Comparison of ENCODE assay signal across 19 cellular contexts in genomic region chr2:149827585-149828156, GRCh38.
A peak's percentile ranks its signal among the peaks of the same experiment; 100 is the strongest.
DNase-seq lines count a peak whose midpoint lies in the region; ATAC-seq, FAIRE-seq and TF ChIP-seq lines count a peak whose summit lies in the region.
"Had no signal": no experiment of that assay in that cellular context is flagged by ENCODE, and none has a peak within 500 bp of the region (broad histone marks: within the 10 kb centered on the region; RNA-seq: fewer than 3 reads in every experiment).

No MANE protein-coding gene starts in this region.

- H3K27ac ChIP-seq in right lobe of liver = no peak overlapping the region
- H3K27ac ChIP-seq in HepG2 (ENCODE audit: extremely low read length, insufficient read depth, low read length) = no peak overlapping the region
- no peak overlapping the region for H3K27ac ChIP-seq in endothelial cell of umbilical vein (ENCODE audit: insufficient read depth, low read depth, low read length)
- H3K27ac ChIP-seq: BLaER1 treated with 17β-estradiol and CSF1 and Interleukin-3, amounts not matched to agents 10 nM and 100 nM; SJSA1 had no signal

- H3K36me3 ChIP-seq in right lobe of liver (no peaks in the 10 kb centered on the region), HepG2 (replicated peaks in 1 of 2; ENCODE audit: control insufficient read depth in 1 of 2, insufficient read depth in 2 of 2, low read length in 2 of 2) (no peaks in the 10 kb centered on the region), endothelial cell of umbilical vein (ENCODE audit: control insufficient read depth in 2 of 2, extremely low read depth in 1 of 2, insufficient read depth in 2 of 2, low read length in 2 of 2) (no peaks in the 10 kb centered on the region)
- H3K36me3 ChIP-seq: BLaER1 treated with 17β-estradiol and CSF1 and Interleukin-3, amounts not matched to agents 10 nM and 100 nM; SJSA1 had no signal

- BruUV-seq in HepG2 (replicated peaks; lab: Mats Ljungman, UMichigan) (no TSS peak), endothelial cell of umbilical vein (replicated peaks; lab: Mats Ljungman, UMichigan) (no TSS peak)

- H3K4me2 ChIP-seq in HepG2 (ENCODE audit: low read depth, low read length) (no peak overlapping the region), endothelial cell of umbilical vein (ENCODE audit: insufficient read depth, low read length) (no peak overlapping the region)

- ATAC-seq in right lobe of liver (peak in 3 of 4 donors; percentile 14 to 36 (median 31)), HepG2 (no peak)
- ATAC-seq: CD8-positive, alpha-beta T cell; Panc1 had no signal

- no peak overlapping the region for H2AFZ ChIP-seq in HepG2 (ENCODE audit: low read length)
- H2AFZ ChIP-seq in endothelial cell of umbilical vein (ENCODE audit: low read depth, low read length) = no peak overlapping the region

- CTCF ChIA-PET in HepG2 (lab: Yijun Ruan, JAX; ENCODE audit: low intra/inter-chr PET ratio, low total read pairs) = no interaction called here
- CTCF ChIA-PET in endothelial cell of umbilical vein (lab: Charles Lee) = interaction anchor here (0.8 to 1.7 kb wide), 4 partner anchors 14 to 637 kb away, joined by 3 read pairs; no protein-coding TSS in a partner anchor

- H3K9me3 ChIP-seq in right lobe of liver (no peaks in the 10 kb centered on the region), HepG2 (ENCODE audit: low read length) (peaks cover 21% of the 10 kb centered on the region; the same call in 1 of the 2 replicates), endothelial cell of umbilical vein (replicated peaks; ENCODE audit: control insufficient read depth, insufficient read depth, low read length) (no peaks in the 10 kb centered on the region)
- H3K9me3 ChIP-seq: SJSA1 had no signal

- H3K4me1 ChIP-seq in right lobe of liver = no peaks in the 10 kb centered on the region
- H3K4me1 ChIP-seq in HepG2 (ENCODE audit: insufficient read depth, low read length) = no peaks in the 10 kb centered on the region
- peaks cover 11% of the 10 kb centered on the region for H3K4me1 ChIP-seq in endothelial cell of umbilical vein (ENCODE audit: control insufficient read depth, extremely low read depth, insufficient read depth, low read length)

- TF ChIP-seq EP300 in HepG2 (IDR thresholded peaks at IDR 0.05; ENCODE audit: low read depth in 2 of 2, low read length in 2 of 2) (no peak), HepG2 (CRISPR knock-in tag; IDR thresholded peaks at IDR 0.05; ENCODE audit: borderline replicate concordance) (no peak)

- no peak for FAIRE-seq in HepG2 (lab: Jason Lieb, UNC)
- FAIRE-seq in endothelial cell of umbilical vein (lab: Jason Lieb, UNC) = no peak
- FAIRE-seq: A204.1, GM12892, H1 had no signal

- TF ChIP-seq POLR2A in right lobe of liver (IDR thresholded peaks at IDR 0.05) (no peak), HepG2 (IDR thresholded peaks at IDR 0.05; ENCODE audit: insufficient read depth in 1 of 2, low read depth in 2 of 2, low read length in 2 of 2) (no peak), endothelial cell of umbilical vein (IDR thresholded peaks at IDR 0.05; ENCODE audit: low read depth, low read length) (no peak)

- in situ Hi-C loops in HepG2 (cut with HindIII; ENCODE audit: extremely low pct_ligation_motif_present, low pct_unique_long_range_greater_than_20kb) = no loop called here

- TF ChIP-seq CTCF in right lobe of liver (IDR thresholded peaks at IDR 0.05) (no peak), HepG2 (CRISPR knock-in tag; IDR thresholded peaks at IDR 0.05) (no peak), endothelial cell of umbilical vein (IDR thresholded peaks at IDR 0.05; ENCODE audit: extremely low read depth in 1 of 2, insufficient read depth in 1 of 2, low read depth in 1 of 2, low read length in 2 of 2) (no peak)

- no peaks in the 10 kb centered on the region for H3K27me3 ChIP-seq in right lobe of liver
- H3K27me3 ChIP-seq in HepG2 (ENCODE audit: control insufficient read depth in 1 of 2, insufficient read depth in 2 of 2, low read length in 2 of 2) = no peaks in the 10 kb centered on the region
- H3K27me3 ChIP-seq in endothelial cell of umbilical vein (ENCODE audit: control insufficient read depth in 2 of 2, insufficient read depth in 2 of 2, low read length in 2 of 2) = no peaks in the 10 kb centered on the region
- H3K27me3 ChIP-seq: BLaER1 treated with 17β-estradiol and CSF1 and Interleukin-3, amounts not matched to agents 10 nM and 100 nM; SJSA1 had no signal

- H3K79me2 ChIP-seq in HepG2 (ENCODE audit: insufficient read depth, low read length) = no peaks in the 10 kb centered on the region
- no peaks in the 10 kb centered on the region for H3K79me2 ChIP-seq in endothelial cell of umbilical vein (ENCODE audit: control insufficient read depth, insufficient read depth, low read length)

- H4K20me1 ChIP-seq in HepG2 (ENCODE audit: insufficient read depth, low read length) = no peaks in the 10 kb centered on the region
- no peaks in the 10 kb centered on the region for H4K20me1 ChIP-seq in endothelial cell of umbilical vein (replicated peaks; ENCODE audit: control insufficient read depth, extremely low read depth, insufficient read depth, low read length)
- H4K20me1 ChIP-seq: BLaER1 treated with 17β-estradiol and CSF1 and Interleukin-3, amounts not matched to agents 10 nM and 100 nM had no signal

- dilution Hi-C loops in endothelial cell of umbilical vein (cut with MboI; ENCODE audit: extremely low pct_ligation_motif_present, low sequenced_read_pairs) = no loop called here

- 70% methylated on average over 2 of the region's 3 CpGs for WGBS in right lobe of liver (ENCODE audit: insufficient coverage, low coverage, low lambda C conversion rate, missing lambda C conversion rate)
- WGBS in HepG2 (ENCODE audit: low lambda C conversion rate) = 62% methylated on average over 3 of the region's 3 CpGs

- H3K9ac ChIP-seq in HepG2 (ENCODE audit: insufficient read depth, low read depth, low read length) (no peak overlapping the region), endothelial cell of umbilical vein (replicated peaks; ENCODE audit: extremely low read depth, insufficient read depth, low read length) (no peak overlapping the region)
- H3K9ac ChIP-seq: BLaER1 treated with 17β-estradiol and CSF1 and Interleukin-3, amounts not matched to agents 10 nM and 100 nM had no signal

- TF ChIP-seq RAD21 in HepG2 (CRISPR knock-in tag; IDR thresholded peaks at IDR 0.05) = no peak

- no peak for DNase-seq in right lobe of liver
- DNase-seq in HepG2 (ENCODE audit: low spot score) = no peak
- DNase-seq in NCI-H69 (lab: John Stamatoyannopoulos, UW) = peak; percentile 76
- peak; percentile 86 for DNase-seq in endothelial cell of umbilical vein (ENCODE audit: low read depth, low spot score)
- no peak for DNase-seq in retina
- DNase-seq in putamen (ENCODE audit: low spot score) = no peak
- no peak for DNase-seq in NCI-H1436 (lab: John Stamatoyannopoulos, UW)
- DNase-seq: Calu3; CD8-positive, alpha-beta T cell; Karpas-422; NCI-H1417 treated with DMSO at 0.1 percent for 48 hours; NCI-H2029 treated with DMSO at 0.1 percent for 48 hours; NCI-H524 treated with DMSO at 0.1 percent for 48 hours had no signal

- H3K4me3 ChIP-seq in right lobe of liver = no peak overlapping the region
- H3K4me3 ChIP-seq in HepG2 (replicated peaks in 1 of 3; ENCODE audit: insufficient read depth in 1 of 3, low read depth in 2 of 3, low read length in 3 of 3) = no peak overlapping the region
- no peak overlapping the region for H3K4me3 ChIP-seq in endothelial cell of umbilical vein (replicated peaks in 1 of 3; ENCODE audit: insufficient read depth in 1 of 3, low read depth in 1 of 3, low read length in 3 of 3)
- H3K4me3 ChIP-seq: BLaER1 treated with 17β-estradiol and CSF1 and Interleukin-3, amounts not matched to agents 10 nM and 100 nM; SJSA1 had no signal

- H3K9me1 ChIP-seq in endothelial cell of umbilical vein (replicated peaks; ENCODE audit: control insufficient read depth, extremely low read depth, insufficient read depth, low read length) = no peaks in the 10 kb centered on the region

- POLR2A ChIA-PET in HepG2 (lab: Yijun Ruan, JAX) (no interaction called here), endothelial cell of umbilical vein (lab: Charles Lee) (no interaction called here)

- intact Hi-C loops in right lobe of liver (cut with DNase I) (no loop called here), HepG2 (cut with micrococcal nuclease; ENCODE audit: unreplicated experiment) (no loop called here), endothelial cell of umbilical vein (cut with micrococcal nuclease) (loop anchor here (2.0 kb wide), 1 partner anchor 19 kb away; no protein-coding TSS in a partner anchor)

TF ChIP-seq in HepG2, 621 proteins besides CTCF, POLR2A, EP300 and RAD21 (continues in another document):
- TF ChIP-seq ESRRA (CRISPR knock-in tag; IDR thresholded peaks at IDR 0.05; ENCODE audit: low read depth) (no peak), GMEB2 (CRISPR knock-in tag; IDR thresholded peaks at IDR 0.05; ENCODE audit: low read depth) (no peak)

TF ChIP-seq in endothelial cell of umbilical vein, 7 proteins besides CTCF, POLR2A, EP300 and RAD21:
- TF ChIP-seq MAX (IDR thresholded peaks at IDR 0.05; ENCODE audit: insufficient read depth, insufficient read length) (no peak), GATA2 (IDR thresholded peaks at IDR 0.05; ENCODE audit: insufficient read depth, insufficient read length, low read depth, low read length) (peak; percentile 25), JUN (IDR thresholded peaks at IDR 0.05; ENCODE audit: borderline replicate concordance, insufficient read depth, insufficient read length, low read depth) (no peak), POLR2AphosphoS5 (IDR thresholded peaks at IDR 0.05; ENCODE audit: insufficient read depth, low read depth, low read length) (no peak)
TF ChIP-seq in endothelial cell of umbilical vein: peak in this region for 1.

Comparison
In these comparisons a context has a peak if more than half of its experiments do, and no peak if none do; other contexts are left out.
1. DNase-seq: peak in NCI-H69 (single experiment) and endothelial cell of umbilical vein (single experiment); none in right lobe of liver (0 of 3), HepG2 (single experiment), retina (single experiment), putamen (single experiment) and NCI-H1436 (single experiment).